ENCODE assay signal across 1 cellular context in the genomic region with DNA sequence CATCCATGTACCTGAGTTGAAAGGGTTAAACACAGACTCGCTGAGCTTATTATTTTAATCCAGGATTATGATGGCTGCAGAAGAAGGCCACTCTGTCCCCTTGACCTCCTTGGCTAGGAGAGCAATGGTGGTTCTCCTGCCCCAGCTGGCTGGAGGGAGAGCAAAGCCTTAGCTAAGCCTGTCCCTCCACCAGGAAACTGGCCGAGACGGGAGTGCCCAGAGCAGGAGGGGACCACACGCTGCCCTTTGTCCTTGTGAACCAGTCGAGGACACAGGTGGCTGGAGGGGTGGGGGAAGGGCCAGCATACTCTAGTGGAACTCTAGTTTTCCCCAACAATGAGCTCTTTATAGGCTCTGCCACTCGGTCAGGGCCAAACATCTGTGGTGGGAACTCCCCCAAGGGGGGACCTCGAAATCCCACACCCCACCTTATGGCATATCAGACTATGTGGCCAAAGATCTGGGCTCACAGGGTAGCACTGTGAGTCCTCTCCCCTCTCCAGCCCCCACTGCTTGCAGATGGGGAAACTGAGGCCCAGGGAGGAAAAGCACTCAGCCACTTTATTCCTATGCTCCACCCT.
TF ChIP-seq lines count a peak whose summit lies in the region.

No MANE protein-coding gene starts in this region.

TF ChIP-seq in HepG2, 621 proteins besides CTCF, POLR2A, EP300 and RAD21 (continued from another document and continues in another):
- TF ChIP-seq, protein P1, sequence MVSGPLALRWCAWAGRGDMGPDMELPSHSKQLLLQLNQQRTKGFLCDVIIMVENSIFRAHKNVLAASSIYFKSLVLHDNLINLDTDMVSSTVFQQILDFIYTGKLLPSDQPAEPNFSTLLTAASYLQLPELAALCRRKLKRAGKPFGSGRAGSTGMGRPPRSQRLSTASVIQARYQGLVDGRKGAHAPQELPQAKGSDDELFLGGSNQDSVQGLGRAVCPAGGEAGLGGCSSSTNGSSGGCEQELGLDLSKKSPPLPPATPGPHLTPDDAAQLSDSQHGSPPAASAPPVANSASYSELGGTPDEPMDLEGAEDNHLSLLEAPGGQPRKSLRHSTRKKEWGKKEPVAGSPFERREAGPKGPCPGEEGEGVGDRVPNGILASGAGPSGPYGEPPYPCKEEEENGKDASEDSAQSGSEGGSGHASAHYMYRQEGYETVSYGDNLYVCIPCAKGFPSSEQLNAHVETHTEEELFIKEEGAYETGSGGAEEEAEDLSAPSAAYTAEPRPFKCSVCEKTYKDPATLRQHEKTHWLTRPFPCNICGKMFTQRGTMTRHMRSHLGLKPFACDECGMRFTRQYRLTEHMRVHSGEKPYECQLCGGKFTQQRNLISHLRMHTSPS (CRISPR knock-in tag; IDR thresholded peaks at IDR 0.05; ENCODE audit: low read depth), result peak; percentile 78; the same call in 1 of the 2 replicates
- TF ChIP-seq, protein P2, sequence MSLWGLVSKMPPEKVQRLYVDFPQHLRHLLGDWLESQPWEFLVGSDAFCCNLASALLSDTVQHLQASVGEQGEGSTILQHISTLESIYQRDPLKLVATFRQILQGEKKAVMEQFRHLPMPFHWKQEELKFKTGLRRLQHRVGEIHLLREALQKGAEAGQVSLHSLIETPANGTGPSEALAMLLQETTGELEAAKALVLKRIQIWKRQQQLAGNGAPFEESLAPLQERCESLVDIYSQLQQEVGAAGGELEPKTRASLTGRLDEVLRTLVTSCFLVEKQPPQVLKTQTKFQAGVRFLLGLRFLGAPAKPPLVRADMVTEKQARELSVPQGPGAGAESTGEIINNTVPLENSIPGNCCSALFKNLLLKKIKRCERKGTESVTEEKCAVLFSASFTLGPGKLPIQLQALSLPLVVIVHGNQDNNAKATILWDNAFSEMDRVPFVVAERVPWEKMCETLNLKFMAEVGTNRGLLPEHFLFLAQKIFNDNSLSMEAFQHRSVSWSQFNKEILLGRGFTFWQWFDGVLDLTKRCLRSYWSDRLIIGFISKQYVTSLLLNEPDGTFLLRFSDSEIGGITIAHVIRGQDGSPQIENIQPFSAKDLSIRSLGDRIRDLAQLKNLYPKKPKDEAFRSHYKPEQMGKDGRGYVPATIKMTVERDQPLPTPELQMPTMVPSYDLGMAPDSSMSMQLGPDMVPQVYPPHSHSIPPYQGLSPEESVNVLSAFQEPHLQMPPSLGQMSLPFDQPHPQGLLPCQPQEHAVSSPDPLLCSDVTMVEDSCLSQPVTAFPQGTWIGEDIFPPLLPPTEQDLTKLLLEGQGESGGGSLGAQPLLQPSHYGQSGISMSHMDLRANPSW (CRISPR knock-in tag; IDR thresholded peaks at IDR 0.05; ENCODE audit: borderline replicate concordance), result no peak
- TF ChIP-seq, protein P3, sequence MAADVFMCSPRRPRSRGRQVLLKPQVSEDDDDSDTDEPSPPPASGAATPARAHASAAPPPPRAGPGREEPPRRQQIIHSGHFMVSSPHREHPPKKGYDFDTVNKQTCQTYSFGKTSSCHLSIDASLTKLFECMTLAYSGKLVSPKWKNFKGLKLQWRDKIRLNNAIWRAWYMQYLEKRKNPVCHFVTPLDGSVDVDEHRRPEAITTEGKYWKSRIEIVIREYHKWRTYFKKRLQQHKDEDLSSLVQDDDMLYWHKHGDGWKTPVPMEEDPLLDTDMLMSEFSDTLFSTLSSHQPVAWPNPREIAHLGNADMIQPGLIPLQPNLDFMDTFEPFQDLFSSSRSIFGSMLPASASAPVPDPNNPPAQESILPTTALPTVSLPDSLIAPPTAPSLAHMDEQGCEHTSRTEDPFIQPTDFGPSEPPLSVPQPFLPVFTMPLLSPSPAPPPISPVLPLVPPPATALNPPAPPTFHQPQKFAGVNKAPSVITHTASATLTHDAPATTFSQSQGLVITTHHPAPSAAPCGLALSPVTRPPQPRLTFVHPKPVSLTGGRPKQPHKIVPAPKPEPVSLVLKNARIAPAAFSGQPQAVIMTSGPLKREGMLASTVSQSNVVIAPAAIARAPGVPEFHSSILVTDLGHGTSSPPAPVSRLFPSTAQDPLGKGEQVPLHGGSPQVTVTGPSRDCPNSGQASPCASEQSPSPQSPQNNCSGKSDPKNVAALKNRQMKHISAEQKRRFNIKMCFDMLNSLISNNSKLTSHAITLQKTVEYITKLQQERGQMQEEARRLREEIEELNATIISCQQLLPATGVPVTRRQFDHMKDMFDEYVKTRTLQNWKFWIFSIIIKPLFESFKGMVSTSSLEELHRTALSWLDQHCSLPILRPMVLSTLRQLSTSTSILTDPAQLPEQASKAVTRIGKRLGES (CRISPR knock-in tag; IDR thresholded peaks at IDR 0.05; ENCODE audit: borderline replicate concordance), result no peak
- peak; percentile 97 for TF ChIP-seq RXRB (CRISPR knock-in tag; IDR thresholded peaks at IDR 0.05; ENCODE audit: borderline replicate concordance)
- TF ChIP-seq, protein P4, sequence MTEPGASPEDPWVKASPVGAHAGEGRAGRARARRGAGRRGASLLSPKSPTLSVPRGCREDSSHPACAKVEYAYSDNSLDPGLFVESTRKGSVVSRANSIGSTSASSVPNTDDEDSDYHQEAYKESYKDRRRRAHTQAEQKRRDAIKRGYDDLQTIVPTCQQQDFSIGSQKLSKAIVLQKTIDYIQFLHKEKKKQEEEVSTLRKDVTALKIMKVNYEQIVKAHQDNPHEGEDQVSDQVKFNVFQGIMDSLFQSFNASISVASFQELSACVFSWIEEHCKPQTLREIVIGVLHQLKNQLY (CRISPR knock-in tag; IDR thresholded peaks at IDR 0.05), result peak; percentile 84
- TF ChIP-seq, protein P5, sequence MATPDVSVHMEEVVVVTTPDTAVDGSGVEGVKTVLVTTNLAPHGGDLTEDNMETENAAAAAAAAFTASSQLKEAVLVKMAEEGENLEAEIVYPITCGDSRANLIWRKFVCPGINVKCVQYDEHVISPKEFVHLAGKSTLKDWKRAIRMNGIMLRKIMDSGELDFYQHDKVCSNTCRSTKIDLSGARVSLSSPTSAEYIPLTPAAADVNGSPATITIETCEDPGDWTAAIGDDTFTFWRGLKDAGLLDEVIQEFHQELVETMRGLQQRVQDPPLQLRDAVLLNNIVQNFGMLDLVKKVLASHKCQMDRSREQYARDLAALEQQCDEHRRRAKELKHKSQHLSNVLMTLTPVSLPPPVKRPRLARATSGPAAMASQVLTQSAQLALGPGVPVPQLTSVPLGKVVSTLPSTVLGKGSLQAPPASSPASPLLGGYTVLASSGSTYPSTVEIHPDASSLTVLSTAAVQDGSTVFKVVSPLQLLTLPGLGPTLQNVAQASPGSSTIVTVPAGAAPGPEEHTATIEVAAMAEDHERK (CRISPR knock-in tag; IDR thresholded peaks at IDR 0.05; ENCODE audit: low read depth), result no peak
- TF ChIP-seq, protein P6, sequence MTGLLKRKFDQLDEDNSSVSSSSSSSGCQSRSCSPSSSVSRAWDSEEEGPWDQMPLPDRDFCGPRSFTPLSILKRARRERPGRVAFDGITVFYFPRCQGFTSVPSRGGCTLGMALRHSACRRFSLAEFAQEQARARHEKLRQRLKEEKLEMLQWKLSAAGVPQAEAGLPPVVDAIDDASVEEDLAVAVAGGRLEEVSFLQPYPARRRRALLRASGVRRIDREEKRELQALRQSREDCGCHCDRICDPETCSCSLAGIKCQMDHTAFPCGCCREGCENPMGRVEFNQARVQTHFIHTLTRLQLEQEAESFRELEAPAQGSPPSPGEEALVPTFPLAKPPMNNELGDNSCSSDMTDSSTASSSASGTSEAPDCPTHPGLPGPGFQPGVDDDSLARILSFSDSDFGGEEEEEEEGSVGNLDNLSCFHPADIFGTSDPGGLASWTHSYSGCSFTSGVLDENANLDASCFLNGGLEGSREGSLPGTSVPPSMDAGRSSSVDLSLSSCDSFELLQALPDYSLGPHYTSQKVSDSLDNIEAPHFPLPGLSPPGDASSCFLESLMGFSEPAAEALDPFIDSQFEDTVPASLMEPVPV (CRISPR knock-in tag; IDR thresholded peaks at IDR 0.05), result no peak
- TF ChIP-seq PRMT3 (CRISPR knock-in tag; IDR thresholded peaks at IDR 0.05; ENCODE audit: borderline replicate concordance, low read depth), result no peak
- TF ChIP-seq ZNF557 (CRISPR knock-in tag; IDR thresholded peaks at IDR 0.05), result no peak
- TF ChIP-seq PLRG1 (conservative IDR thresholded peaks at IDR 0.05), result no peak
- TF ChIP-seq, protein P7, sequence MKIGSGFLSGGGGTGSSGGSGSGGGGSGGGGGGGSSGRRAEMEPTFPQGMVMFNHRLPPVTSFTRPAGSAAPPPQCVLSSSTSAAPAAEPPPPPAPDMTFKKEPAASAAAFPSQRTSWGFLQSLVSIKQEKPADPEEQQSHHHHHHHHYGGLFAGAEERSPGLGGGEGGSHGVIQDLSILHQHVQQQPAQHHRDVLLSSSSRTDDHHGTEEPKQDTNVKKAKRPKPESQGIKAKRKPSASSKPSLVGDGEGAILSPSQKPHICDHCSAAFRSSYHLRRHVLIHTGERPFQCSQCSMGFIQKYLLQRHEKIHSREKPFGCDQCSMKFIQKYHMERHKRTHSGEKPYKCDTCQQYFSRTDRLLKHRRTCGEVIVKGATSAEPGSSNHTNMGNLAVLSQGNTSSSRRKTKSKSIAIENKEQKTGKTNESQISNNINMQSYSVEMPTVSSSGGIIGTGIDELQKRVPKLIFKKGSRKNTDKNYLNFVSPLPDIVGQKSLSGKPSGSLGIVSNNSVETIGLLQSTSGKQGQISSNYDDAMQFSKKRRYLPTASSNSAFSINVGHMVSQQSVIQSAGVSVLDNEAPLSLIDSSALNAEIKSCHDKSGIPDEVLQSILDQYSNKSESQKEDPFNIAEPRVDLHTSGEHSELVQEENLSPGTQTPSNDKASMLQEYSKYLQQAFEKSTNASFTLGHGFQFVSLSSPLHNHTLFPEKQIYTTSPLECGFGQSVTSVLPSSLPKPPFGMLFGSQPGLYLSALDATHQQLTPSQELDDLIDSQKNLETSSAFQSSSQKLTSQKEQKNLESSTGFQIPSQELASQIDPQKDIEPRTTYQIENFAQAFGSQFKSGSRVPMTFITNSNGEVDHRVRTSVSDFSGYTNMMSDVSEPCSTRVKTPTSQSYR (CRISPR knock-in tag; IDR thresholded peaks at IDR 0.05; ENCODE audit: borderline replicate concordance), result peak; percentile 99
- no peak for TF ChIP-seq RFXAP (CRISPR knock-in tag; IDR thresholded peaks at IDR 0.05; ENCODE audit: borderline replicate concordance)
- TF ChIP-seq TP53 (CRISPR knock-in tag; conservative IDR thresholded peaks at IDR 0.05), result no peak
- peak; percentile 67; the same call in 1 of the 2 replicates for TF ChIP-seq ZNF556 (CRISPR knock-in tag; IDR thresholded peaks at IDR 0.05; ENCODE audit: borderline replicate concordance)
- TF ChIP-seq, protein P8, sequence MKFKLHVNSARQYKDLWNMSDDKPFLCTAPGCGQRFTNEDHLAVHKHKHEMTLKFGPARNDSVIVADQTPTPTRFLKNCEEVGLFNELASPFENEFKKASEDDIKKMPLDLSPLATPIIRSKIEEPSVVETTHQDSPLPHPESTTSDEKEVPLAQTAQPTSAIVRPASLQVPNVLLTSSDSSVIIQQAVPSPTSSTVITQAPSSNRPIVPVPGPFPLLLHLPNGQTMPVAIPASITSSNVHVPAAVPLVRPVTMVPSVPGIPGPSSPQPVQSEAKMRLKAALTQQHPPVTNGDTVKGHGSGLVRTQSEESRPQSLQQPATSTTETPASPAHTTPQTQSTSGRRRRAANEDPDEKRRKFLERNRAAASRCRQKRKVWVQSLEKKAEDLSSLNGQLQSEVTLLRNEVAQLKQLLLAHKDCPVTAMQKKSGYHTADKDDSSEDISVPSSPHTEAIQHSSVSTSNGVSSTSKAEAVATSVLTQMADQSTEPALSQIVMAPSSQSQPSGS (CRISPR knock-in tag; IDR thresholded peaks at IDR 0.05), result no peak
- no peak for TF ChIP-seq ZNF761 (CRISPR knock-in tag; conservative IDR thresholded peaks at IDR 0.05)
- TF ChIP-seq, protein P9, sequence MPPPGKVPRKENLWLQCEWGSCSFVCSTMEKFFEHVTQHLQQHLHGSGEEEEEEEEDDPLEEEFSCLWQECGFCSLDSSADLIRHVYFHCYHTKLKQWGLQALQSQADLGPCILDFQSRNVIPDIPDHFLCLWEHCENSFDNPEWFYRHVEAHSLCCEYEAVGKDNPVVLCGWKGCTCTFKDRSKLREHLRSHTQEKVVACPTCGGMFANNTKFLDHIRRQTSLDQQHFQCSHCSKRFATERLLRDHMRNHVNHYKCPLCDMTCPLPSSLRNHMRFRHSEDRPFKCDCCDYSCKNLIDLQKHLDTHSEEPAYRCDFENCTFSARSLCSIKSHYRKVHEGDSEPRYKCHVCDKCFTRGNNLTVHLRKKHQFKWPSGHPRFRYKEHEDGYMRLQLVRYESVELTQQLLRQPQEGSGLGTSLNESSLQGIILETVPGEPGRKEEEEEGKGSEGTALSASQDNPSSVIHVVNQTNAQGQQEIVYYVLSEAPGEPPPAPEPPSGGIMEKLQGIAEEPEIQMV (CRISPR knock-in tag; IDR thresholded peaks at IDR 0.05; ENCODE audit: low read depth), result 0 out of 2 replicates have a peak, but pooled peaks have one; percentile 61
- TF ChIP-seq MED1 (CRISPR knock-in tag; IDR thresholded peaks at IDR 0.05), result peak; percentile 71; the same call in 1 of the 2 replicates
- TF ChIP-seq, protein P10, sequence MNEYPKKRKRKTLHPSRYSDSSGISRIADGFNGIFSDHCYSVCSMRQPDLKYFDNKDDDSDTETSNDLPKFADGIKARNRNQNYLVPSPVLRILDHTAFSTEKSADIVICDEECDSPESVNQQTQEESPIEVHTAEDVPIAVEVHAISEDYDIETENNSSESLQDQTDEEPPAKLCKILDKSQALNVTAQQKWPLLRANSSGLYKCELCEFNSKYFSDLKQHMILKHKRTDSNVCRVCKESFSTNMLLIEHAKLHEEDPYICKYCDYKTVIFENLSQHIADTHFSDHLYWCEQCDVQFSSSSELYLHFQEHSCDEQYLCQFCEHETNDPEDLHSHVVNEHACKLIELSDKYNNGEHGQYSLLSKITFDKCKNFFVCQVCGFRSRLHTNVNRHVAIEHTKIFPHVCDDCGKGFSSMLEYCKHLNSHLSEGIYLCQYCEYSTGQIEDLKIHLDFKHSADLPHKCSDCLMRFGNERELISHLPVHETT (CRISPR knock-in tag; conservative IDR thresholded peaks at IDR 0.05), result no peak
- TF ChIP-seq, protein P11, sequence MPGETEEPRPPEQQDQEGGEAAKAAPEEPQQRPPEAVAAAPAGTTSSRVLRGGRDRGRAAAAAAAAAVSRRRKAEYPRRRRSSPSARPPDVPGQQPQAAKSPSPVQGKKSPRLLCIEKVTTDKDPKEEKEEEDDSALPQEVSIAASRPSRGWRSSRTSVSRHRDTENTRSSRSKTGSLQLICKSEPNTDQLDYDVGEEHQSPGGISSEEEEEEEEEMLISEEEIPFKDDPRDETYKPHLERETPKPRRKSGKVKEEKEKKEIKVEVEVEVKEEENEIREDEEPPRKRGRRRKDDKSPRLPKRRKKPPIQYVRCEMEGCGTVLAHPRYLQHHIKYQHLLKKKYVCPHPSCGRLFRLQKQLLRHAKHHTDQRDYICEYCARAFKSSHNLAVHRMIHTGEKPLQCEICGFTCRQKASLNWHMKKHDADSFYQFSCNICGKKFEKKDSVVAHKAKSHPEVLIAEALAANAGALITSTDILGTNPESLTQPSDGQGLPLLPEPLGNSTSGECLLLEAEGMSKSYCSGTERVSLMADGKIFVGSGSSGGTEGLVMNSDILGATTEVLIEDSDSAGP (CRISPR knock-in tag; IDR thresholded peaks at IDR 0.05; ENCODE audit: borderline replicate concordance), result peak; percentile 65; the same call in 1 of the 2 replicates
- no peak for TF ChIP-seq HMG20B (CRISPR knock-in tag; conservative IDR thresholded peaks at IDR 0.05)
- TF ChIP-seq, protein P12, sequence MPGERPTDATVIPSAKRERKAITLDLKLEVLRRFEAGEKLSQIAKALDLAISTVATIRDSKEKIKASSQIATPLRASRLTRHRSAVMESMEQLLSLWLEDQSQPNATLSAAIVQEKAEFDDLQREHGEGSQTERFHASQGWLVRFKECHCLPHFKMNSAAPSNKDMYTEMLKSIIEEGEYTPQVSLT (CRISPR knock-in tag; IDR thresholded peaks at IDR 0.05; ENCODE audit: borderline replicate concordance, low read depth), result no peak
- TF ChIP-seq ZNF598 (CRISPR knock-in tag; IDR thresholded peaks at IDR 0.05; ENCODE audit: borderline replicate concordance), result no peak
